In the genomic region with DNA sequence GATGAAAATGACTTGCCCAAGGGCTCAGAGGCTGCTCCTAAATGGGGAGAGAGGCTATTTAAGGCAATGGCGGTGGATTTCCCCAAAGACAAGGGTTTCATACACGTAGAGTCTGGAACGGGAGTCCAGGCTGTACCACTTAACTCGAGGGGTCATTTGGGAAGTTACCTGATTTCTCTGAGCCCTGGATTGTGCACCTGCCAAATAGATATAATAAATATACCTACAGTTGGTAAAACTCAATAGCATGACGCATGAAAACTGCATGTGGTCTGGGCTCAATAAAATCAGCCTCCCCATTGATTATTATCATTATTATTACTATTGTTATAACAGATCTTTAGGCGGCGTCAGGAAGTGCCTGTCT, we compare ENCODE assay signal across 8 cellular contexts. TPM values are rescaled to one million over a fixed set of nuclear protein-coding genes. Genes with fewer than 3 reads are reported as not detected.
A peak's percentile ranks its signal among the peaks of the same experiment; 100 is the strongest.
DNase-seq lines count a peak whose midpoint lies in the region; ATAC-seq, FAIRE-seq and TF ChIP-seq lines count a peak whose summit lies in the region.

No MANE protein-coding gene starts in this region.

- no peak for TF ChIP-seq POLR2A in suprapubic skin (IDR thresholded peaks at IDR 0.05)

- FAIRE-seq in keratinocyte (lab: Jason Lieb, UNC) = no peak

- H3K27ac ChIP-seq in keratinocyte (ENCODE audit: control insufficient read depth, insufficient read depth, low read length) (no peak overlapping the region), suprapubic skin (no peak overlapping the region), foreskin keratinocyte (no peak overlapping the region)

- peak overlapping the region; percentile 90 for H3K9ac ChIP-seq in keratinocyte (ENCODE audit: control insufficient read depth, extremely low read depth, insufficient read depth, low read length)

- H2AFZ ChIP-seq in keratinocyte (ENCODE audit: control insufficient read depth, low read length) = no peak overlapping the region

- peak overlapping the region; percentile 77 for H3K4me3 Mint-ChIP-seq in activated CD4-positive, alpha-beta T cell treated with anti-CD3 and anti-CD28 coated beads for 36 hours
- peak overlapping the region; percentile 92 for H3K4me3 Mint-ChIP-seq in activated naive CD8-positive, alpha-beta T cell treated with anti-CD3 and anti-CD28 coated beads, Interleukin-2, amount 50 U/mL, for 24 hours

- H3K4me1 Mint-ChIP-seq in activated CD4-positive, alpha-beta T cell treated with anti-CD3 and anti-CD28 coated beads for 36 hours = peaks cover 29% of the 10 kb centered on the region
- peaks cover 34% of the 10 kb centered on the region for H3K4me1 Mint-ChIP-seq in activated naive CD8-positive, alpha-beta T cell treated with anti-CD3 and anti-CD28 coated beads, Interleukin-2, amount 50 U/mL, for 24 hours

- POLR2A ChIA-PET in activated CD4-positive, alpha-beta T cell treated with anti-CD3 and anti-CD28 coated beads for 36 hours (lab: Charles Lee) = interaction anchor here (1.9 to 2.9 kb wide), 4 partner anchors 12 to 141 kb away, joined by 7 to 15 read pairs (median 10); a partner anchor contains a TSS

- TF ChIP-seq CTCF in keratinocyte (optimal IDR thresholded peaks at IDR 0.05 in 1 of 3, IDR thresholded peaks at IDR 0.05 in 1 of 3, conservative IDR thresholded peaks at IDR 0.05 in 1 of 3; ENCODE audit: extremely low read depth in 1 of 3, insufficient read depth in 2 of 3, low read length in 3 of 3) (no peak), suprapubic skin (IDR thresholded peaks at IDR 0.05) (no peak), foreskin keratinocyte (conservative IDR thresholded peaks at IDR 0.05) (no peak)

- H3K9me3 ChIP-seq in keratinocyte (ENCODE audit: control insufficient read depth, low read depth, low read length) (no peaks in the 10 kb centered on the region), suprapubic skin (no peaks in the 10 kb centered on the region)

- DNase-seq in activated CD4-positive, alpha-beta T cell treated with anti-CD3 and anti-CD28 coated beads for 36 hours = no peak
- DNase-seq in activated CD4-positive, alpha-beta T cell treated with anti-CD3 and anti-CD28 coated beads for 48 hours = no peak
- DNase-seq in activated naive CD8-positive, alpha-beta T cell treated with anti-CD3 and anti-CD28 coated beads, Interleukin-2, amount 50 U/mL, for 24 hours = no peak
- DNase-seq in keratinocyte (ENCODE audit: low read depth, low spot score) (no peak), suprapubic skin (ENCODE audit: low spot score in 2 of 2) (no peak), foreskin keratinocyte (no peak)

- H3K4me2 ChIP-seq in keratinocyte (ENCODE audit: control insufficient read depth, extremely low read depth, insufficient read depth, low read depth, low read length) = peak overlapping the region; percentile 89

- peaks cover 6% of the 10 kb centered on the region for H3K36me3 Mint-ChIP-seq in activated CD4-positive, alpha-beta T cell treated with anti-CD3 and anti-CD28 coated beads for 36 hours (ENCODE audit: low read depth)
- peaks cover 22% of the 10 kb centered on the region for H3K36me3 Mint-ChIP-seq in activated naive CD8-positive, alpha-beta T cell treated with anti-CD3 and anti-CD28 coated beads, Interleukin-2, amount 50 U/mL, for 24 hours (ENCODE audit: low read depth)

- no peaks in the 10 kb centered on the region for H3K9me3 Mint-ChIP-seq in activated CD4-positive, alpha-beta T cell treated with anti-CD3 and anti-CD28 coated beads for 36 hours (ENCODE audit: low read depth)
- no peaks in the 10 kb centered on the region for H3K9me3 Mint-ChIP-seq in activated naive CD8-positive, alpha-beta T cell treated with anti-CD3 and anti-CD28 coated beads, Interleukin-2, amount 50 U/mL, for 24 hours

- no peaks in the 10 kb centered on the region for H3K79me2 ChIP-seq in keratinocyte (ENCODE audit: control insufficient read depth, insufficient read depth, low read length)

- peaks cover 16% of the 10 kb centered on the region for H3K4me1 ChIP-seq in keratinocyte (ENCODE audit: control insufficient read depth, extremely low read depth, insufficient read depth, low read length)
- H3K4me1 ChIP-seq in suprapubic skin = peaks cover 22% of the 10 kb centered on the region
- H3K4me1 ChIP-seq in foreskin keratinocyte = no peaks in the 10 kb centered on the region

- 19% methylated on average over 7 of the region's 7 CpGs for WGBS in suprapubic skin

- dilution Hi-C loops in keratinocyte (cut with MboI; ENCODE audit: extremely low pct_ligation_motif_present, low sequenced_read_pairs) = no loop called here

- peaks cover 8% of the 10 kb centered on the region for H3K27me3 Mint-ChIP-seq in activated CD4-positive, alpha-beta T cell treated with anti-CD3 and anti-CD28 coated beads for 36 hours
- H3K27me3 Mint-ChIP-seq in activated naive CD8-positive, alpha-beta T cell treated with anti-CD3 and anti-CD28 coated beads, Interleukin-2, amount 50 U/mL, for 24 hours = peaks cover 7% of the 10 kb centered on the region

- H3K27me3 ChIP-seq in keratinocyte (ENCODE audit: control insufficient read depth, extremely low read depth, insufficient read depth, low read length) = no peaks in the 10 kb centered on the region
- no peaks in the 10 kb centered on the region for H3K27me3 ChIP-seq in suprapubic skin
- H3K27me3 ChIP-seq in foreskin keratinocyte = peaks cover 18% of the 10 kb centered on the region

- no peaks in the 10 kb centered on the region for H3K36me3 ChIP-seq in keratinocyte (ENCODE audit: control insufficient read depth in 2 of 2, extremely low read depth in 1 of 2, insufficient read depth in 2 of 2, low read length in 2 of 2)
- H3K36me3 ChIP-seq in suprapubic skin = no peaks in the 10 kb centered on the region

- no peaks in the 10 kb centered on the region for H4K20me1 ChIP-seq in keratinocyte (ENCODE audit: control insufficient read depth, extremely low read depth, insufficient read depth, low read length)

- no peaks in the 10 kb centered on the region for H3K9me1 ChIP-seq in keratinocyte (ENCODE audit: control insufficient read depth, extremely low read depth, insufficient read depth, low read length)

- CTCF ChIA-PET in activated CD4-positive, alpha-beta T cell treated with anti-CD3 and anti-CD28 coated beads for 36 hours (lab: Charles Lee) = interaction anchor here (1.1 to 2.8 kb wide), 4 partner anchors 12 to 186 kb away, joined by 3 to 10 read pairs (median 4); no protein-coding TSS in a partner anchor

- peak overlapping the region; percentile 35 for H3K27ac Mint-ChIP-seq in activated CD4-positive, alpha-beta T cell treated with anti-CD3 and anti-CD28 coated beads for 36 hours
- no peak overlapping the region for H3K27ac Mint-ChIP-seq in activated naive CD8-positive, alpha-beta T cell treated with anti-CD3 and anti-CD28 coated beads, Interleukin-2, amount 50 U/mL, for 24 hours

- no peak for ATAC-seq in activated CD4-positive, alpha-beta T cell treated with anti-CD3 and anti-CD28 coated beads for 36 hours
- no peak for ATAC-seq in activated naive CD8-positive, alpha-beta T cell treated with anti-CD3 and anti-CD28 coated beads, Interleukin-2, amount 50 U/mL, for 24 hours
- no peak for ATAC-seq in foreskin keratinocyte
- no peak for ATAC-seq in GM19395 (IDR thresholded peaks at IDR 0.05; ENCODE audit: unreplicated experiment)
- ATAC-seq in GM21576 (IDR thresholded peaks at IDR 0.05; ENCODE audit: unreplicated experiment) = no peak

- H3K4me3 ChIP-seq in keratinocyte (ENCODE audit: control insufficient read depth in 2 of 3, extremely low read depth in 1 of 3, insufficient read depth in 2 of 3, low read depth in 1 of 3, low read length in 3 of 3) (peak overlapping the region; percentile 72 to 80 (median 79)), suprapubic skin (peak overlapping the region; percentile 89)

- intact Hi-C loops in activated CD4-positive, alpha-beta T cell treated with anti-CD3 and anti-CD28 coated beads for 36 hours (cut with DNase I, micrococcal nuclease) = loop anchor here (2.0 to 10.0 kb wide), 10 partner anchors 17 to 1365 kb away; a partner anchor contains a TSS

- TF ChIP-seq EP300 in suprapubic skin (IDR thresholded peaks at IDR 0.05) = no peak

RNA-seq across cellular contexts. Expression of a gene that starts 1.3 kb away (rescaled TPM):
- total RNA-seq in activated CD4-positive, alpha-beta T cell treated with anti-CD3 and anti-CD28 coated beads for 36 hours = 10 to 100 TPM; 48.6 to 55.6 TPM
- polyA plus RNA-seq in keratinocyte = 2.2 to 3.5 TPM (median 2.3 TPM) in 3 replicates
- polyA plus RNA-seq in keratinocyte (2011; ENCODE audit: low read depth) = 2.6 TPM
- polyA plus RNA-seq in keratinocyte (2011; cell fraction: cytosol; rRNA removed) = 0.87 and 1.6 TPM in 2 replicates
- polyA plus RNA-seq in keratinocyte (2011; cell fraction: nucleus; rRNA removed) = 6.0 and 7.8 TPM in 2 replicates
- polyA plus RNA-seq in keratinocyte (2012; ENCODE audit: low replicate concordance) = 1.6 and 2.2 TPM in 2 replicates
- polyA minus RNA-seq in keratinocyte = 3.2 to 11.0 TPM (median 9.3 TPM) in 3 replicates
- polyA minus RNA-seq in keratinocyte (2011; cell fraction: cytosol; rRNA and poly(A)+ RNA removed) = 3.3 TPM
- 14.6 and 24.6 TPM in 2 replicates for polyA minus RNA-seq in keratinocyte (2011; cell fraction: nucleus; rRNA and poly(A)+ RNA removed)
- 10 to 100 TPM; 14.7 to 45.1 (median 21.0) TPM for total RNA-seq in suprapubic skin
- total RNA-seq in foreskin keratinocyte = 1.9 and 2.2 TPM in 2 replicates
- polyA plus RNA-seq in foreskin keratinocyte = 0.66 and 0.84 TPM in 2 replicates

RNA-seq across cellular contexts. Expression of a gene that starts 24.8 kb away (rescaled TPM):
- total RNA-seq in activated CD4-positive, alpha-beta T cell treated with anti-CD3 and anti-CD28 coated beads for 36 hours = 1 to 10 TPM; 3.5 to 4.9 TPM
- polyA plus RNA-seq in keratinocyte (36.1 to 51.8 TPM (median 39.2 TPM) in 3 replicates), foreskin keratinocyte (14.6 and 17.5 TPM in 2 replicates)
- 4.2 TPM for polyA plus RNA-seq in keratinocyte (2011; ENCODE audit: low read depth)
- polyA plus RNA-seq in keratinocyte (2011; cell fraction: cytosol; rRNA removed) = 29.8 and 31.7 TPM in 2 replicates
- polyA plus RNA-seq in keratinocyte (2011; cell fraction: nucleus; rRNA removed) = 65.8 and 70.3 TPM in 2 replicates
- polyA plus RNA-seq in keratinocyte (2012; ENCODE audit: low replicate concordance) = 24.0 and 25.2 TPM in 2 replicates
- 15.9 to 40.0 TPM (median 30.8 TPM) in 3 replicates for polyA minus RNA-seq in keratinocyte
- polyA minus RNA-seq in keratinocyte (2011; cell fraction: cytosol; rRNA and poly(A)+ RNA removed) = 27.8 TPM
- 50.6 and 61.6 TPM in 2 replicates for polyA minus RNA-seq in keratinocyte (2011; cell fraction: nucleus; rRNA and poly(A)+ RNA removed)
- total RNA-seq in suprapubic skin (10 to 100 TPM; 38.9 to 47.3 (median 42.3) TPM), foreskin keratinocyte (22.4 and 22.5 TPM in 2 replicates)
